Comparison of ENCODE assay signal across 17 cellular contexts in the genomic region with DNA sequence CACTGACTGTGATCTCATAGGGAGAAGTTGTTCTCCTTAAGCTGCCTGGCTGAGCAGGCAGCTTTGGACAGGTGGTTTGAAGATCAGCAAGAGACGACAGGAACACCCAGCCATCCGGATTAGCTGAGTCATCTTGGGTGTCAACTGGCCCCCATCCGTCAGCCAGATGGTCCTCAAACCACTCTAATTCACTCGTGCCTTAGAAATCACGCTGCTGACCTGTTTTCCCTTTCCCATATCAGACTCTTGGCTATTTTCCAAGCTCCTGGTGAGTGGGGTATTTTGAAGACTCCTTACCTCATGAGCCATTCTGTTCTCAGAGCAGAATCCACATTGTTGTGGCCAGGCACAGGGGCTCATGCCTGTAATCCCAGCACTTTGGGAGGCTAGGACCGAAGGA.
DNase-seq lines count a peak whose midpoint lies in the region; ATAC-seq and TF ChIP-seq lines count a peak whose summit lies in the region.
"Had no signal": no experiment of that assay in that cellular context is flagged by ENCODE, and none has a peak within 500 bp of the region (broad histone marks: within the 10 kb centered on the region; RNA-seq: fewer than 3 reads in every experiment).

No MANE protein-coding gene starts in this region.

- H3K9me3 Mint-ChIP-seq in CD14-positive monocyte, result peaks cover 0 to 3% (median 0%) of the 10 kb centered on the region in 7 donors
- H3K9me3 Mint-ChIP-seq: activated T-cell treated with anti-CD3 and anti-CD28 coated beads, Interleukin-2, amount 50 U/mL, for 24 hours; nephron; T-helper 2 cell treated with Interferon-gamma antibody and Interleukin-4, amounts not matched to agents 5 μg/mL and 100 μg/mL, for 36 hours had no signal

- DNase-seq in AG08395 (ENCODE audit: low spot score) (peak; percentile 14), HFF-Myc (ENCODE audit: extremely low read depth, low read depth) (peak; percentile 38), RPMI7951 (ENCODE audit: low read depth) (peak; percentile 24), left ventricle myocardium inferior (no peak), CD14-positive monocyte (ENCODE audit: low spot score) (no peak), activated T-cell treated with anti-CD3 and anti-CD28 coated beads for 4 hours (no peak), midbrain (lab: John Stamatoyannopoulos, UW) (no peak)
- DNase-seq: activated T-cell treated with anti-CD3 and anti-CD28 coated beads, Interleukin-2, amount 50 U/mL, for 24 hours; colonic mucosa; NCI-H526; stimulated activated CD4-positive, alpha-beta T cell treated with anti-CD3 and anti-CD28 coated beads, Interleukin-2, amount 100 ng/mL, for 24 hours had no signal

- no peaks in the 10 kb centered on the region for H3K36me3 ChIP-seq in left ventricle myocardium inferior
- H3K36me3 ChIP-seq: BLaER1, colonic mucosa had no signal

- peak overlapping the region; percentile 66 for H3K27ac ChIP-seq in left ventricle myocardium inferior (replicated peaks)
- H3K27ac ChIP-seq: BLaER1, colonic mucosa, hepatocyte, suprapubic skin had no signal

- H3K4me1 ChIP-seq in left ventricle myocardium inferior, result peaks cover 22% of the 10 kb centered on the region
- H3K4me1 ChIP-seq: BLaER1, colonic mucosa, suprapubic skin had no signal

- H3K4me3 Mint-ChIP-seq in CD14-positive monocyte, result no peak overlapping the region
- H3K4me3 Mint-ChIP-seq: activated T-cell treated with anti-CD3 and anti-CD28 coated beads, Interleukin-2, amount 50 U/mL, for 24 hours; nephron; T-helper 2 cell treated with Interferon-gamma antibody and Interleukin-4, amounts not matched to agents 5 μg/mL and 100 μg/mL, for 36 hours had no signal

- H3K4me3 ChIP-seq in HFF-Myc (replicated peaks; ENCODE audit: low read depth, low read length), result no peak overlapping the region
- no peak overlapping the region for H3K4me3 ChIP-seq in left ventricle myocardium inferior
- H3K4me3 ChIP-seq: BLaER1, colonic mucosa, hepatocyte, suprapubic skin had no signal

- no peaks in the 10 kb centered on the region for H3K9me3 ChIP-seq in left ventricle myocardium inferior (replicated peaks)
- H3K9me3 ChIP-seq: BLaER1, colonic mucosa, suprapubic skin had no signal

- ATAC-seq in HG03097 (IDR thresholded peaks at IDR 0.05; ENCODE audit: low FRiP score, unreplicated experiment), result no peak

- intact Hi-C loops in left ventricle myocardium inferior (cut with micrococcal nuclease) (no loop called here), CD14-positive monocyte (cut with micrococcal nuclease) (no loop called here)

- H3K27ac Mint-ChIP-seq in CD14-positive monocyte, result no peak overlapping the region
- H3K27ac Mint-ChIP-seq: activated T-cell treated with anti-CD3 and anti-CD28 coated beads, Interleukin-2, amount 50 U/mL, for 24 hours; T-helper 2 cell treated with Interferon-gamma antibody and Interleukin-4, amounts not matched to agents 5 μg/mL and 100 μg/mL, for 36 hours had no signal

- H3K27me3 ChIP-seq in left ventricle myocardium inferior (ENCODE audit: low read depth), result no peaks in the 10 kb centered on the region
- H3K27me3 ChIP-seq: BLaER1, colonic mucosa, hepatocyte, suprapubic skin had no signal

- peaks cover 0 to 2% (median 1%) of the 10 kb centered on the region in 3 donors for H3K27me3 Mint-ChIP-seq in CD14-positive monocyte (ENCODE audit: low read depth in 3 of 3)
- H3K27me3 Mint-ChIP-seq: activated T-cell treated with anti-CD3 and anti-CD28 coated beads, Interleukin-2, amount 50 U/mL, for 24 hours had no signal

- H3K36me3 Mint-ChIP-seq in CD14-positive monocyte, result no peaks in the 10 kb centered on the region

- TF ChIP-seq CTCF in HFF-Myc (IDR thresholded peaks at IDR 0.05; ENCODE audit: low read depth, low read length, missing control alignments) (no peak), left ventricle myocardium inferior (IDR thresholded peaks at IDR 0.05; ENCODE audit: borderline replicate concordance) (no peak), CD14-positive monocyte (IDR thresholded peaks at IDR 0.05) (no peak)

- no peaks in the 10 kb centered on the region for H3K4me1 Mint-ChIP-seq in CD14-positive monocyte

Comparison
In these comparisons a context has a peak if more than half of its experiments do, and no peak if none do; other contexts are left out.
1. DNase-seq: peak in AG08395 (single experiment), HFF-Myc (single experiment) and RPMI7951 (single experiment); none in left ventricle myocardium inferior (single experiment), CD14-positive monocyte (single experiment), activated T-cell treated with anti-CD3 and anti-CD28 coated beads for 4 hours (single experiment) and midbrain (single experiment).